ENCODE assay signal across 8 cellular contexts in the genomic region with DNA sequence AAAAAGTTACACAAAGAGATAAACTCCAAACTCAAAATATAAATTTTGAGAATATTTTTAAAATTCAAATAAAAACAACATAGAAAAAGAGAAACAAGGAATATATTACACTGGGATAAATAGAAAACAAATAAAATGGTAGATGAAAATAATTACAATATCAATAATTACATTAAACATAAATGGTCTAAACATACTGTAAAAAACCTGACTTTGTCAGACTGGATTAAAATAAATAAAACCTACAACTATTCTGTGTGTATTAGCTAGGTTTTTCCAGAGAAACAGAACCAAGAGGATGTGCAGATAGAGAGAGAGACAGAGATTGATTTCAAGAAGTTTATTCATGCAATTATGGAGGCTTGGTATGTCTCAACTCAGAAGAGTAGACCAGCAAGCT.
"Had no signal": no experiment of that assay in that cellular context is flagged by ENCODE, and none has a peak within 500 bp of the region (broad histone marks: within the 10 kb centered on the region; RNA-seq: fewer than 3 reads in every experiment).

No MANE protein-coding gene starts in this region.

- FAIRE-seq: HTR-8/SVneo had no signal

- H3K4me1 ChIP-seq: HAP-1 had no signal

- H3K36me3 ChIP-seq: HAP-1 had no signal

- H3K9ac ChIP-seq: GM23248 had no signal

- H3K9me3 ChIP-seq: HAP-1 had no signal

- H3K4me3 ChIP-seq: GM23248, HAP-1 had no signal

- ATAC-seq: HCT116 had no signal

- H3K27ac ChIP-seq: GM23248 had no signal

- H2AFZ ChIP-seq: GM23248 had no signal

- DNase-seq: GM23248, GOT3, H7, HFFc6, KG1 had no signal
